ENCODE assay signal across 8 cellular contexts in genomic region chr2:110748489-110748867, GRCh38. TPM values are rescaled to one million over a fixed set of nuclear protein-coding genes. Genes with fewer than 3 reads are reported as not detected.
DNase-seq lines count a peak whose midpoint lies in the region; ATAC-seq and TF ChIP-seq lines count a peak whose summit lies in the region.

No MANE protein-coding gene starts in this region.

- peaks cover 39% of the 10 kb centered on the region for H3K27me3 Mint-ChIP-seq in activated CD4-positive, alpha-beta T cell treated with anti-CD3 and anti-CD28 coated beads, Interleukin-2, amount 10 ng/mL, durations not matched to agents 7 days and 5 days
- H3K27me3 Mint-ChIP-seq in naive B cell: peaks cover 61 to 64% (median 63%) of the 10 kb centered on the region in 3 donors

- H3K36me3 Mint-ChIP-seq in activated CD4-positive, alpha-beta T cell treated with anti-CD3 and anti-CD28 coated beads, Interleukin-2, amount 10 ng/mL, durations not matched to agents 7 days and 5 days (ENCODE audit: low read depth): peaks cover 2% of the 10 kb centered on the region
- no peaks in the 10 kb centered on the region for H3K36me3 Mint-ChIP-seq in naive B cell

- ATAC-seq in GM18499 (IDR thresholded peaks at IDR 0.05; ENCODE audit: insufficient read depth, unreplicated experiment) (peak; percentile 92), HG02571 (IDR thresholded peaks at IDR 0.05; ENCODE audit: unreplicated experiment) (peak; percentile 93), naive B cell (ENCODE audit: low read depth in 2 of 2) (peak; percentile 72 to 85), SK-N-SH treated with all-trans-retinoic acid at 6 μM for 48 hours (no peak)

- peak overlapping the region; percentile 85 for H3K27ac Mint-ChIP-seq in activated CD4-positive, alpha-beta T cell treated with anti-CD3 and anti-CD28 coated beads, Interleukin-2, amount 10 ng/mL, durations not matched to agents 7 days and 5 days
- H3K27ac Mint-ChIP-seq in naive B cell: peak overlapping the region in 1 of 6 donors; percentile 18

- CTCF ChIA-PET in activated CD4-positive, alpha-beta T cell treated with anti-CD3 and anti-CD28 coated beads, Interleukin-2, amount 10 ng/mL, durations not matched to agents 7 days and 5 days (lab: Charles Lee): interaction anchor here (0.6 to 1.6 kb wide), 5 partner anchors 12 to 71 kb away, joined by 3 to 5 read pairs (median 3); no protein-coding TSS in a partner anchor

- H3K4me1 Mint-ChIP-seq in activated CD4-positive, alpha-beta T cell treated with anti-CD3 and anti-CD28 coated beads, Interleukin-2, amount 10 ng/mL, durations not matched to agents 7 days and 5 days: peaks cover 45% of the 10 kb centered on the region
- peaks cover 11 to 14% (median 12%) of the 10 kb centered on the region in 3 donors for H3K4me1 Mint-ChIP-seq in naive B cell

- H3K4me3 Mint-ChIP-seq in activated CD4-positive, alpha-beta T cell treated with anti-CD3 and anti-CD28 coated beads, Interleukin-2, amount 10 ng/mL, durations not matched to agents 7 days and 5 days: peak overlapping the region; percentile 45
- peak overlapping the region in 2 of 8 donors; percentile 2 to 3 for H3K4me3 Mint-ChIP-seq in naive B cell

- peak; percentile 31 to 92 (median 70) for DNase-seq in NCI-H1417 (lab: John Stamatoyannopoulos, UW)
- peak; percentile 86 for DNase-seq in activated CD4-positive, alpha-beta T cell treated with anti-CD3 and anti-CD28 coated beads, Interleukin-2, amount 10 ng/mL, durations not matched to agents 7 days and 5 days
- peak; percentile 23 for DNase-seq in naive B cell
- DNase-seq in GF-D8 (lab: John Stamatoyannopoulos, UW): no peak
- DNase-seq in HuH-7.5 (ENCODE audit: low spot score): no peak

- POLR2A ChIA-PET in activated CD4-positive, alpha-beta T cell treated with anti-CD3 and anti-CD28 coated beads, Interleukin-2, amount 10 ng/mL, durations not matched to agents 7 days and 5 days (lab: Charles Lee): interaction anchor here (1.0 kb wide), 1 partner anchor 70 kb away, joined by 3 read pairs; the partner anchor contains the start of gene BUB1

- H3K9me3 Mint-ChIP-seq in activated CD4-positive, alpha-beta T cell treated with anti-CD3 and anti-CD28 coated beads, Interleukin-2, amount 10 ng/mL, durations not matched to agents 7 days and 5 days: peaks cover 2% of the 10 kb centered on the region
- H3K9me3 Mint-ChIP-seq in naive B cell: no peaks in the 10 kb centered on the region

TF ChIP-seq in SK-N-SH treated with all-trans-retinoic acid at 6 μM for 48 hours, 23 proteins besides CTCF, POLR2A, EP300 and RAD21:
- TF ChIP-seq, protein P1, sequence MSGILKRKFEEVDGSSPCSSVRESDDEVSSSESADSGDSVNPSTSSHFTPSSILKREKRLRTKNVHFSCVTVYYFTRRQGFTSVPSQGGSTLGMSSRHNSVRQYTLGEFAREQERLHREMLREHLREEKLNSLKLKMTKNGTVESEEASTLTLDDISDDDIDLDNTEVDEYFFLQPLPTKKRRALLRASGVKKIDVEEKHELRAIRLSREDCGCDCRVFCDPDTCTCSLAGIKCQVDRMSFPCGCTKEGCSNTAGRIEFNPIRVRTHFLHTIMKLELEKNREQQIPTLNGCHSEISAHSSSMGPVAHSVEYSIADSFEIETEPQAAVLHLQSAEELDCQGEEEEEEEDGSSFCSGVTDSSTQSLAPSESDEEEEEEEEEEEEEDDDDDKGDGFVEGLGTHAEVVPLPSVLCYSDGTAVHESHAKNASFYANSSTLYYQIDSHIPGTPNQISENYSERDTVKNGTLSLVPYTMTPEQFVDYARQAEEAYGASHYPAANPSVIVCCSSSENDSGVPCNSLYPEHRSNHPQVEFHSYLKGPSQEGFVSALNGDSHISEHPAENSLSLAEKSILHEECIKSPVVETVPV (CRISPR knock-in tag; IDR thresholded peaks at IDR 0.05): no peak

RNA-seq across cellular contexts. Expression of gene ACOXL, which starts 16.1 kb away (rescaled TPM):
- under 1 TPM in 1 of 2 experiments, not detected in 1; 0.15 TPM for total RNA-seq in activated CD4-positive, alpha-beta T cell treated with anti-CD3 and anti-CD28 coated beads, Interleukin-2, amount 10 ng/mL, durations not matched to agents 7 days and 5 days
- not detected for polyA plus RNA-seq in naive B cell (ENCODE audit: low read depth in 6 of 6)

Comparison
In these comparisons a context has a peak if more than half of its experiments do, and no peak if none do; other contexts are left out.
1. DNase-seq: peak in NCI-H1417 (3 of 3), activated CD4-positive, alpha-beta T cell treated with anti-CD3 and anti-CD28 coated beads, Interleukin-2, amount 10 ng/mL, durations not matched to agents 7 days and 5 days (single experiment) and naive B cell (single experiment); none in GF-D8 (single experiment) and HuH-7.5 (single experiment).